24 cellular contexts compared by ENCODE assay signal in the genomic region with DNA sequence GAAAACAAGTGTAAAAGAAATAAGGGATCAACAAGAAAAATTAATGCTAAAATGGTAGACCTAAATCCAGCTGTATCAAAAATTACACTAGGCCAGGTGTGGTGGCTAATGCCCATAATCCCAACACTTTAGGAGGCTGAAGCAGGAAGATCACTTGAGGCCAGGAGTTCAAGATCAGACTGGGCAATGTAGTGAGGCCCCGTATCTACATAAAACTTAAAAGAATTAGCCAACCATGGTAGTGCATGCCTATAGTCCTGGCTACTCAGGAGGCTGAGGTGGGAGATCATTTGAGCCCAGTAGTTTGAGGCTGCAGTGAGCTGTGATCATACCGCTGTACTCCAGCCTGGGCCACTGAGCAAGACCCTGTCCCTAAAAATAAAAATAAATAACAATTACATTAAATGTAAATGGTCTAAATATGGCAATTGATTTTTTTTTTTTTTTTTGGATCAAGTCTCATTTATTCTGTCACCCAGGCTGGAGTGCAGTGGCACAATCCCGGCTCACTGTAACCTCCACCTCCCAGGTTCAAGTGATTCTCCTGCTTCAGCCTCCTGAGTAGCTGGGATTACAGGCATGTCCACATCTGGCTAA.
"Had no signal": no experiment of that assay in that cellular context is flagged by ENCODE, and none has a peak within 500 bp of the region (broad histone marks: within the 10 kb centered on the region; RNA-seq: fewer than 3 reads in every experiment).

No MANE protein-coding gene starts in this region.

- H3K27ac Mint-ChIP-seq: dendritic cell treated with granulocyte-macrophage colony-stimulating factor and Interleukin-4, amounts not matched to agents 40 ng/mL and 50 ng/mL, for 4 days; effector memory CD8-positive, alpha-beta T cell; endodermal cell; mesothelial cell of epicardium; naive B cell had no signal

- ATAC-seq: effector memory CD8-positive, alpha-beta T cell; esophagus mucosa; gastrocnemius medialis; heart right ventricle; left cardiac atrium; left lung; left ventricle myocardium superior; lower lobe of right lung; mucosa of descending colon had no signal

- H3K4me1 Mint-ChIP-seq: endodermal cell had no signal

- H3K4me3 ChIP-seq: colonic mucosa, esophagus squamous epithelium, gastrocnemius medialis, heart right ventricle, left lung, lower lobe of right lung, mucosa of descending colon had no signal

- H3K9me3 ChIP-seq: colonic mucosa, mucosa of descending colon had no signal

- H3K27me3 Mint-ChIP-seq: dendritic cell treated with granulocyte-macrophage colony-stimulating factor and Interleukin-4, amounts not matched to agents 40 ng/mL and 50 ng/mL, for 4 days had no signal

- H3K27ac ChIP-seq: colonic mucosa, esophagus squamous epithelium, gastrocnemius medialis, heart right ventricle, left lung, lower lobe of right lung had no signal

- H3K27me3 ChIP-seq: colonic mucosa, esophagus squamous epithelium, gastrocnemius medialis, heart right ventricle, left lung had no signal

- H3K4me3 Mint-ChIP-seq: dendritic cell treated with granulocyte-macrophage colony-stimulating factor and Interleukin-4, amounts not matched to agents 40 ng/mL and 50 ng/mL, for 4 days; effector memory CD8-positive, alpha-beta T cell; endodermal cell; mesothelial cell of epicardium had no signal

- DNase-seq: colonic mucosa; cortex of kidney; effector CD8-positive, alpha-beta T cell; effector memory CD8-positive, alpha-beta T cell; endodermal cell; erythroblast; esophagus squamous epithelium; foreskin fibroblast; foreskin melanocyte; gastrocnemius medialis; glutamatergic neuron; head of caudate nucleus; heart right ventricle; hippocampal formation; left cardiac atrium; left lung; left ventricle myocardium superior; lower lobe of right lung; mesenchymal stem cell; mucosa of descending colon; naive B cell had no signal

- H3K36me3 ChIP-seq: colonic mucosa, gastrocnemius medialis had no signal

- H3K4me1 ChIP-seq: colonic mucosa, gastrocnemius medialis had no signal
